26 cellular contexts compared by ENCODE assay signal in the genomic region with DNA sequence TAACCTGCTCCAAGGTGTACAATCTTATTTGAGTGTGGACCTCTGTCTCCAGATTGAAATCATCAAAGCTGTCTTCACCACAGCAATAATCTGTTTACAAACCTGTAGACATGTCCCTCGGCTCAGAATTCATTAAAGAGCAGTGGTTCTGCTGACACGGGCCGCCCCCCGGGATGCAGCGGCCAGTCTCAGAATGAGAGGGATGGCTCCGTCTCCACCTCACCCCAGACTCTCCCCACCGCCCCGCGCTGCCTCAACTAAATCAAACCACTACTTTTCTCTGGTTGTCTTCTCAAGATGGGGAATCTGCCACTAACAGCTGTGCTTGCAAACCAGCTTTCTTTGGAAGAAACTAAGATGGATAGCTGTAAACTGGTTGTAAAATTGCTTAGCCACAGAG.
"Had no signal": no experiment of that assay in that cellular context is flagged by ENCODE, and none has a peak within 500 bp of the region (broad histone marks: within the 10 kb centered on the region; RNA-seq: fewer than 3 reads in every experiment).

No MANE protein-coding gene starts in this region.

- H3K27ac ChIP-seq: ascending aorta had no signal

- H3K9me3 Mint-ChIP-seq: activated B cell treated with CpG ODN at 0.5 μM for 24 hours; activated CD4-positive, alpha-beta memory T cell treated with anti-CD3 and anti-CD28 coated beads for 36 hours; activated CD4-positive, alpha-beta T cell treated with anti-CD3 and anti-CD28 coated beads, Interleukin-2, amount 10 ng/mL, durations not matched to agents 24 days and 14 days; activated naive CD4-positive, alpha-beta T cell treated with anti-CD3 and anti-CD28 coated beads, Interleukin-2, amount 50 U/mL, for 72 hours; activated naive CD8-positive, alpha-beta T cell treated with anti-CD3 and anti-CD28 coated beads, Interleukin-2, amount 50 U/mL, for 24 hours; activated T-cell treated with anti-CD3 and anti-CD28 coated beads, Interleukin-2, amount 50 U/mL, for 4 hours had no signal

- H3K4me1 ChIP-seq: ascending aorta had no signal

- H3K36me3 Mint-ChIP-seq: activated CD4-positive, alpha-beta memory T cell treated with anti-CD3 and anti-CD28 coated beads for 36 hours; activated naive CD4-positive, alpha-beta T cell treated with anti-CD3 and anti-CD28 coated beads, Interleukin-2, amount 50 U/mL, for 72 hours; brain had no signal

- H3K4me3 ChIP-seq: ascending aorta had no signal

- H3K36me3 ChIP-seq: ascending aorta had no signal

- DNase-seq: activated B cell treated with CpG ODN at 0.5 μM for 24 hours; activated CD4-positive, alpha-beta memory T cell treated with anti-CD3 and anti-CD28 coated beads for 36 hours; activated CD4-positive, alpha-beta T cell treated with anti-CD3 and anti-CD28 coated beads for 1 hour; activated CD4-positive, alpha-beta T cell treated with anti-CD3 and anti-CD28 coated beads, Interleukin-2, amount 10 ng/mL, durations not matched to agents 24 days and 14 days; activated CD8-positive, alpha-beta memory T cell treated with anti-CD3 and anti-CD28 coated beads for 24 hours; activated effector memory CD4-positive, alpha-beta T cell treated with anti-CD3 and anti-CD28 coated beads, Interleukin-2, amount 50 U/mL, for 16 hours; activated naive CD4-positive, alpha-beta T cell treated with Interleukin-2 at 50 U/mL for 16 hours; activated naive CD8-positive, alpha-beta T cell treated with anti-CD3 and anti-CD28 coated beads, Interleukin-2, amount 50 U/mL, for 24 hours; activated T-cell treated with anti-CD3 and anti-CD28 coated beads, Interleukin-2, amount 50 U/mL, for 4 hours; amniotic stem cell; KBM-7; NCI-H1092; NCI-H1417 treated with DMSO at 0.1 percent for 48 hours; NCI-H1694; NCI-H2029; NCI-H2107; NCI-H345; NCI-H510A; NCI-H526 treated with DMSO at 0.1 percent for 48 hours; NCI-H82; SIG-M5; T-helper 2 cell; T1000 had no signal

- H3K27ac Mint-ChIP-seq: activated B cell treated with CpG ODN at 0.5 μM for 24 hours; activated CD4-positive, alpha-beta T cell treated with anti-CD3 and anti-CD28 coated beads, Interleukin-2, amount 10 ng/mL, durations not matched to agents 24 days and 14 days; activated naive CD4-positive, alpha-beta T cell treated with anti-CD3 and anti-CD28 coated beads, Interleukin-2, amount 50 U/mL, for 72 hours; activated naive CD8-positive, alpha-beta T cell treated with anti-CD3 and anti-CD28 coated beads, Interleukin-2, amount 50 U/mL, for 24 hours; brain had no signal

- H3K4me1 Mint-ChIP-seq: activated B cell treated with CpG ODN at 0.5 μM for 24 hours; activated CD4-positive, alpha-beta T cell treated with anti-CD3 and anti-CD28 coated beads, Interleukin-2, amount 10 ng/mL, durations not matched to agents 24 days and 14 days had no signal

- H3K27me3 Mint-ChIP-seq: activated CD4-positive, alpha-beta T cell treated with anti-CD3 and anti-CD28 coated beads, Interleukin-2, amount 10 ng/mL, durations not matched to agents 24 days and 14 days had no signal

- H3K4me3 Mint-ChIP-seq: activated B cell treated with CpG ODN at 0.5 μM for 24 hours; activated CD4-positive, alpha-beta memory T cell treated with anti-CD3 and anti-CD28 coated beads for 36 hours; activated CD4-positive, alpha-beta T cell treated with anti-CD3 and anti-CD28 coated beads, Interleukin-2, amount 10 ng/mL, durations not matched to agents 24 days and 14 days; activated naive CD8-positive, alpha-beta T cell treated with anti-CD3 and anti-CD28 coated beads, Interleukin-2, amount 50 U/mL, for 24 hours; activated T-cell treated with anti-CD3 and anti-CD28 coated beads, Interleukin-2, amount 50 U/mL, for 4 hours; brain had no signal

- H3K9me3 ChIP-seq: ascending aorta had no signal

- ATAC-seq: activated naive CD4-positive, alpha-beta T cell treated with anti-CD3 and anti-CD28 coated beads, Interleukin-2, amount 50 U/mL, for 72 hours; activated naive CD8-positive, alpha-beta T cell treated with anti-CD3 and anti-CD28 coated beads, Interleukin-2, amount 50 U/mL, for 24 hours; activated T-cell treated with anti-CD3 and anti-CD28 coated beads, Interleukin-2, amount 50 U/mL, for 4 hours had no signal

- H3K27me3 ChIP-seq: ascending aorta had no signal
